3 cellular contexts compared by ENCODE assay signal in the genomic region with DNA sequence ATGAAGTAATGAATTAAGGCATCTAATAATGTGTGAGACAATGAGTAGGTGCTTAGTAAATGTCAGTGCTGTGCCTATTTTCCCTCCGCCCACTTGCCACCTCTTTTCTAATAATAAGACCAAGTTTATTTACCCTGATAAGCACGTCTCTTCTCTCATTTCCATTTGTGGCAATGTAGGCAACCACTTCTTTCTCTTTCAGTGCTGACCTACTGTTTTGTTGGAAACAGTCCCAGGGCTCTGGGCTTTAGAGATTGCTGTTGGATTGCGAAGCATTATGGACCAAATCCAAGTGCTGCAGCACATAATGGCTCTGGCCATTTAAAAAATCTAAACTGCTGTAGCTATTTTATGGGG.
TF ChIP-seq lines count a peak whose summit lies in the region.

No MANE protein-coding gene starts in this region.

TF ChIP-seq in liver, 16 proteins besides CTCF, POLR2A, EP300 and RAD21:
- peak; percentile 96 for TF ChIP-seq YY1 (IDR thresholded peaks at IDR 0.05)
- peak; percentile 82 for TF ChIP-seq FOXA2 (IDR thresholded peaks at IDR 0.05)
- peak; percentile 3 to 79 for TF ChIP-seq JUND (IDR thresholded peaks at IDR 0.05)
- TF ChIP-seq NR2F2 (IDR thresholded peaks at IDR 0.05): no peak
- TF ChIP-seq, protein P1, sequence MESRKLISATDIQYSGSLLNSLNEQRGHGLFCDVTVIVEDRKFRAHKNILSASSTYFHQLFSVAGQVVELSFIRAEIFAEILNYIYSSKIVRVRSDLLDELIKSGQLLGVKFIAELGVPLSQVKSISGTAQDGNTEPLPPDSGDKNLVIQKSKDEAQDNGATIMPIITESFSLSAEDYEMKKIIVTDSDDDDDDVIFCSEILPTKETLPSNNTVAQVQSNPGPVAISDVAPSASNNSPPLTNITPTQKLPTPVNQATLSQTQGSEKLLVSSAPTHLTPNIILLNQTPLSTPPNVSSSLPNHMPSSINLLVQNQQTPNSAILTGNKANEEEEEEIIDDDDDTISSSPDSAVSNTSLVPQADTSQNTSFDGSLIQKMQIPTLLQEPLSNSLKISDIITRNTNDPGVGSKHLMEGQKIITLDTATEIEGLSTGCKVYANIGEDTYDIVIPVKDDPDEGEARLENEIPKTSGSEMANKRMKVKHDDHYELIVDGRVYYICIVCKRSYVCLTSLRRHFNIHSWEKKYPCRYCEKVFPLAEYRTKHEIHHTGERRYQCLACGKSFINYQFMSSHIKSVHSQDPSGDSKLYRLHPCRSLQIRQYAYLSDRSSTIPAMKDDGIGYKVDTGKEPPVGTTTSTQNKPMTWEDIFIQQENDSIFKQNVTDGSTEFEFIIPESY (IDR thresholded peaks at IDR 0.05): peak; percentile 71
- TF ChIP-seq, protein P2, sequence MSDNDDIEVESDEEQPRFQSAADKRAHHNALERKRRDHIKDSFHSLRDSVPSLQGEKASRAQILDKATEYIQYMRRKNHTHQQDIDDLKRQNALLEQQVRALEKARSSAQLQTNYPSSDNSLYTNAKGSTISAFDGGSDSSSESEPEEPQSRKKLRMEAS (IDR thresholded peaks at IDR 0.05): peak; percentile 66
- peak; percentile 83 for TF ChIP-seq SP1 (IDR thresholded peaks at IDR 0.05)
- TF ChIP-seq HNF4A (conservative IDR thresholded peaks at IDR 0.05): peak; percentile 64 to 65
- TF ChIP-seq, protein P3, sequence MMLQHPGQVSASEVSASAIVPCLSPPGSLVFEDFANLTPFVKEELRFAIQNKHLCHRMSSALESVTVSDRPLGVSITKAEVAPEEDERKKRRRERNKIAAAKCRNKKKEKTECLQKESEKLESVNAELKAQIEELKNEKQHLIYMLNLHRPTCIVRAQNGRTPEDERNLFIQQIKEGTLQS (IDR thresholded peaks at IDR 0.05): no peak
- TF ChIP-seq TAF1 (conservative IDR thresholded peaks at IDR 0.05): peak; percentile 74
- TF ChIP-seq HNF4G (IDR thresholded peaks at IDR 0.05): no peak
- peak; percentile 68 for TF ChIP-seq FOXA1 (IDR thresholded peaks at IDR 0.05)
- TF ChIP-seq EGR1 (IDR thresholded peaks at IDR 0.05; ENCODE audit: low read depth in 2 of 2): peak; percentile 63 to 91
- TF ChIP-seq, protein P4, sequence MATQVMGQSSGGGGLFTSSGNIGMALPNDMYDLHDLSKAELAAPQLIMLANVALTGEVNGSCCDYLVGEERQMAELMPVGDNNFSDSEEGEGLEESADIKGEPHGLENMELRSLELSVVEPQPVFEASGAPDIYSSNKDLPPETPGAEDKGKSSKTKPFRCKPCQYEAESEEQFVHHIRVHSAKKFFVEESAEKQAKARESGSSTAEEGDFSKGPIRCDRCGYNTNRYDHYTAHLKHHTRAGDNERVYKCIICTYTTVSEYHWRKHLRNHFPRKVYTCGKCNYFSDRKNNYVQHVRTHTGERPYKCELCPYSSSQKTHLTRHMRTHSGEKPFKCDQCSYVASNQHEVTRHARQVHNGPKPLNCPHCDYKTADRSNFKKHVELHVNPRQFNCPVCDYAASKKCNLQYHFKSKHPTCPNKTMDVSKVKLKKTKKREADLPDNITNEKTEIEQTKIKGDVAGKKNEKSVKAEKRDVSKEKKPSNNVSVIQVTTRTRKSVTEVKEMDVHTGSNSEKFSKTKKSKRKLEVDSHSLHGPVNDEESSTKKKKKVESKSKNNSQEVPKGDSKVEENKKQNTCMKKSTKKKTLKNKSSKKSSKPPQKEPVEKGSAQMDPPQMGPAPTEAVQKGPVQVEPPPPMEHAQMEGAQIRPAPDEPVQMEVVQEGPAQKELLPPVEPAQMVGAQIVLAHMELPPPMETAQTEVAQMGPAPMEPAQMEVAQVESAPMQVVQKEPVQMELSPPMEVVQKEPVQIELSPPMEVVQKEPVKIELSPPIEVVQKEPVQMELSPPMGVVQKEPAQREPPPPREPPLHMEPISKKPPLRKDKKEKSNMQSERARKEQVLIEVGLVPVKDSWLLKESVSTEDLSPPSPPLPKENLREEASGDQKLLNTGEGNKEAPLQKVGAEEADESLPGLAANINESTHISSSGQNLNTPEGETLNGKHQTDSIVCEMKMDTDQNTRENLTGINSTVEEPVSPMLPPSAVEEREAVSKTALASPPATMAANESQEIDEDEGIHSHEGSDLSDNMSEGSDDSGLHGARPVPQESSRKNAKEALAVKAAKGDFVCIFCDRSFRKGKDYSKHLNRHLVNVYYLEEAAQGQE (IDR thresholded peaks at IDR 0.05): peak; percentile 88
- peak; percentile 68 to 85 for TF ChIP-seq RXRA (IDR thresholded peaks at IDR 0.05)
- TF ChIP-seq GABPA (IDR thresholded peaks at IDR 0.05 in 1 of 2, conservative IDR thresholded peaks at IDR 0.05 in 1 of 2): no peak

TF ChIP-seq in HepG2, 621 proteins besides CTCF, POLR2A, EP300 and RAD21 (continues in another document):
- TF ChIP-seq, protein P5, sequence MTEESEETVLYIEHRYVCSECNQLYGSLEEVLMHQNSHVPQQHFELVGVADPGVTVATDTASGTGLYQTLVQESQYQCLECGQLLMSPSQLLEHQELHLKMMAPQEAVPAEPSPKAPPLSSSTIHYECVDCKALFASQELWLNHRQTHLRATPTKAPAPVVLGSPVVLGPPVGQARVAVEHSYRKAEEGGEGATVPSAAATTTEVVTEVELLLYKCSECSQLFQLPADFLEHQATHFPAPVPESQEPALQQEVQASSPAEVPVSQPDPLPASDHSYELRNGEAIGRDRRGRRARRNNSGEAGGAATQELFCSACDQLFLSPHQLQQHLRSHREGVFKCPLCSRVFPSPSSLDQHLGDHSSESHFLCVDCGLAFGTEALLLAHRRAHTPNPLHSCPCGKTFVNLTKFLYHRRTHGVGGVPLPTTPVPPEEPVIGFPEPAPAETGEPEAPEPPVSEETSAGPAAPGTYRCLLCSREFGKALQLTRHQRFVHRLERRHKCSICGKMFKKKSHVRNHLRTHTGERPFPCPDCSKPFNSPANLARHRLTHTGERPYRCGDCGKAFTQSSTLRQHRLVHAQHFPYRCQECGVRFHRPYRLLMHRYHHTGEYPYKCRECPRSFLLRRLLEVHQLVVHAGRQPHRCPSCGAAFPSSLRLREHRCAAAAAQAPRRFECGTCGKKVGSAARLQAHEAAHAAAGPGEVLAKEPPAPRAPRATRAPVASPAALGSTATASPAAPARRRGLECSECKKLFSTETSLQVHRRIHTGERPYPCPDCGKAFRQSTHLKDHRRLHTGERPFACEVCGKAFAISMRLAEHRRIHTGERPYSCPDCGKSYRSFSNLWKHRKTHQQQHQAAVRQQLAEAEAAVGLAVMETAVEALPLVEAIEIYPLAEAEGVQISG (CRISPR knock-in tag; IDR thresholded peaks at IDR 0.05): no peak
- TF ChIP-seq ZNF772 (CRISPR knock-in tag; IDR thresholded peaks at IDR 0.05): no peak
- TF ChIP-seq ZMYM2 (CRISPR knock-in tag; IDR thresholded peaks at IDR 0.05): no peak

TF ChIP-seq in GM12878, 131 proteins besides CTCF, POLR2A, EP300 and RAD21:
- no peak for TF ChIP-seq RCOR1 (conservative IDR thresholded peaks at IDR 0.05; ENCODE audit: low read depth, low read length)
- 0 out of 2 replicates have a peak, but pooled peaks have one; percentile 43 for TF ChIP-seq MEF2A (IDR thresholded peaks at IDR 0.05; ENCODE audit: insufficient read depth, low read depth, low read length)
- 0 out of 4 replicates have a peak, but pooled peaks of 1 of the 2 experiments have one; percentile 8 for TF ChIP-seq BHLHE40 (IDR thresholded peaks at IDR 0.05; ENCODE audit: borderline replicate concordance in 1 of 2, low read depth in 2 of 2, low read length in 1 of 2)
- no peak for TF ChIP-seq SMAD1 (IDR thresholded peaks at IDR 0.05; ENCODE audit: low read depth, partially characterized antibody)
- TF ChIP-seq RUNX3 (IDR thresholded peaks at IDR 0.05; ENCODE audit: low read length): peak; percentile 41; the same call in 1 of the 2 replicates
- TF ChIP-seq MTA3 (IDR thresholded peaks at IDR 0.05; ENCODE audit: borderline replicate concordance, low read length): no peak
- no peak for TF ChIP-seq GATAD2B (conservative IDR thresholded peaks at IDR 0.05; ENCODE audit: low read depth)
- TF ChIP-seq SRF (IDR thresholded peaks at IDR 0.05; ENCODE audit: low read depth in 2 of 2, low read length in 2 of 2): peak in 1 of 2 experiments; percentile 68; a peak in 1 of 4 replicates
- no peak for TF ChIP-seq ZSCAN29 (IDR thresholded peaks at IDR 0.05)
- TF ChIP-seq NFIC (IDR thresholded peaks at IDR 0.05; ENCODE audit: low read depth, low read length): peak; percentile 49
- no peak for TF ChIP-seq FOS (IDR thresholded peaks at IDR 0.05; ENCODE audit: borderline replicate concordance, extremely low read depth, insufficient read length)
- no peak for TF ChIP-seq FOXK2 (IDR thresholded peaks at IDR 0.05)
- peak; percentile 48 for TF ChIP-seq MEF2B (IDR thresholded peaks at IDR 0.05; ENCODE audit: partially characterized antibody, poor library complexity, severe bottlenecking)
- TF ChIP-seq, protein P6, sequence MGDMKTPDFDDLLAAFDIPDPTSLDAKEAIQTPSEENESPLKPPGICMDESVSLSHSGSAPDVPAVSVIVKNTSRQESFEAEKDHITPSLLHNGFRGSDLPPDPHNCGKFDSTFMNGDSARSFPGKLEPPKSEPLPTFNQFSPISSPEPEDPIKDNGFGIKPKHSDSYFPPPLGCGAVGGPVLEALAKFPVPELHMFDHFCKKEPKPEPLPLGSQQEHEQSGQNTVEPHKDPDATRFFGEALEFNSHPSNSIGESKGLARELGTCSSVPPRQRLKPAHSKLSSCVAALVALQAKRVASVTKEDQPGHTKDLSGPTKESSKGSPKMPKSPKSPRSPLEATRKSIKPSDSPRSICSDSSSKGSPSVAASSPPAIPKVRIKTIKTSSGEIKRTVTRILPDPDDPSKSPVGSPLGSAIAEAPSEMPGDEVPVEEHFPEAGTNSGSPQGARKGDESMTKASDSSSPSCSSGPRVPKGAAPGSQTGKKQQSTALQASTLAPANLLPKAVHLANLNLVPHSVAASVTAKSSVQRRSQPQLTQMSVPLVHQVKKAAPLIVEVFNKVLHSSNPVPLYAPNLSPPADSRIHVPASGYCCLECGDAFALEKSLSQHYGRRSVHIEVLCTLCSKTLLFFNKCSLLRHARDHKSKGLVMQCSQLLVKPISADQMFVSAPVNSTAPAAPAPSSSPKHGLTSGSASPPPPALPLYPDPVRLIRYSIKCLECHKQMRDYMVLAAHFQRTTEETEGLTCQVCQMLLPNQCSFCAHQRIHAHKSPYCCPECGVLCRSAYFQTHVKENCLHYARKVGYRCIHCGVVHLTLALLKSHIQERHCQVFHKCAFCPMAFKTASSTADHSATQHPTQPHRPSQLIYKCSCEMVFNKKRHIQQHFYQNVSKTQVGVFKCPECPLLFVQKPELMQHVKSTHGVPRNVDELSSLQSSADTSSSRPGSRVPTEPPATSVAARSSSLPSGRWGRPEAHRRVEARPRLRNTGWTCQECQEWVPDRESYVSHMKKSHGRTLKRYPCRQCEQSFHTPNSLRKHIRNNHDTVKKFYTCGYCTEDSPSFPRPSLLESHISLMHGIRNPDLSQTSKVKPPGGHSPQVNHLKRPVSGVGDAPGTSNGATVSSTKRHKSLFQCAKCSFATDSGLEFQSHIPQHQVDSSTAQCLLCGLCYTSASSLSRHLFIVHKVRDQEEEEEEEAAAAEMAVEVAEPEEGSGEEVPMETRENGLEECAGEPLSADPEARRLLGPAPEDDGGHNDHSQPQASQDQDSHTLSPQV (IDR thresholded peaks at IDR 0.05): no peak
- TF ChIP-seq ZNF24 (IDR thresholded peaks at IDR 0.05): peak; percentile 97
- peak; percentile 42; the same call in 1 of the 2 replicates for TF ChIP-seq IKZF1 (conservative IDR thresholded peaks at IDR 0.05)
- TF ChIP-seq CBX5 (IDR thresholded peaks at IDR 0.05; ENCODE audit: low read depth): no peak
- TF ChIP-seq, protein P7, sequence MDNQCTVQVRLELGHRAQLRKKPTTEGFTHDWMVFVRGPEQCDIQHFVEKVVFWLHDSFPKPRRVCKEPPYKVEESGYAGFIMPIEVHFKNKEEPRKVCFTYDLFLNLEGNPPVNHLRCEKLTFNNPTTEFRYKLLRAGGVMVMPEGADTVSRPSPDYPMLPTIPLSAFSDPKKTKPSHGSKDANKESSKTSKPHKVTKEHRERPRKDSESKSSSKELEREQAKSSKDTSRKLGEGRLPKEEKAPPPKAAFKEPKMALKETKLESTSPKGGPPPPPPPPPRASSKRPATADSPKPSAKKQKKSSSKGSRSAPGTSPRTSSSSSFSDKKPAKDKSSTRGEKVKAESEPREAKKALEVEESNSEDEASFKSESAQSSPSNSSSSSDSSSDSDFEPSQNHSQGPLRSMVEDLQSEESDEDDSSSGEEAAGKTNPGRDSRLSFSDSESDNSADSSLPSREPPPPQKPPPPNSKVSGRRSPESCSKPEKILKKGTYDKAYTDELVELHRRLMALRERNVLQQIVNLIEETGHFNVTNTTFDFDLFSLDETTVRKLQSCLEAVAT (IDR thresholded peaks at IDR 0.05): peak; percentile 7
TF ChIP-seq in GM12878: peak in this region for 9.
